18 cellular contexts compared by ENCODE assay signal in genomic region chr5:96149546-96149945, GRCh38.
DNase-seq lines count a peak whose midpoint lies in the region; TF ChIP-seq lines count a peak whose summit lies in the region.
"Had no signal": no experiment of that assay in that cellular context is flagged by ENCODE, and none has a peak within 500 bp of the region (broad histone marks: within the 10 kb centered on the region; RNA-seq: fewer than 3 reads in every experiment).

No MANE protein-coding gene starts in this region.

- no peak overlapping the region for H3K14ac ChIP-seq in neuronal stem cell (ENCODE audit: low read length)

- H2AFZ ChIP-seq in neuronal stem cell (ENCODE audit: low read length) = no peak overlapping the region

- H3K4me3 Mint-ChIP-seq in activated T-cell treated with anti-CD3 and anti-CD28 coated beads, Interleukin-2, amount 50 U/mL, for 24 hours = no peak overlapping the region
- H3K4me3 Mint-ChIP-seq: activated CD4-positive, alpha-beta memory T cell treated with anti-CD3 and anti-CD28 coated beads, Interleukin-2, amount 10 ng/mL, durations not matched to agents 7 days and 5 days; activated T-helper 17 cell treated with anti-CD3 and anti-CD28 coated beads, Interleukin-2, amount 50 U/mL, for 72 hours; neural crest cell; stimulated activated naive B cell treated with anti-CD40 and anti-IgM and Interleukin-4, amounts not matched to agents 10 μg/mL and 1 μg/mL and 100 μg/mL, for 72 hours had no signal

- 20 to 41% methylated on average over 1 of the region's 1 CpG for WGBS in esophagus squamous epithelium, 2 donors
- WGBS in neuronal stem cell (ENCODE audit: extremely low coverage in 2 of 2, insufficient read length in 2 of 2, insufficient replicate concordance in 1 of 2), 2 donors = no CpG with 5 or more reads among the region's 1 CpG

- H2BK12ac ChIP-seq in neuronal stem cell (ENCODE audit: low read length) = no peak overlapping the region

- H3K9me3 ChIP-seq in esophagus squamous epithelium (no peaks in the 10 kb centered on the region), neuronal stem cell (replicated peaks in 1 of 2; ENCODE audit: control insufficient read depth in 2 of 2, insufficient read depth in 1 of 2, low read depth in 1 of 2, low read length in 2 of 2) (no peaks in the 10 kb centered on the region)
- H3K9me3 ChIP-seq: colonic mucosa, right lobe of liver, upper lobe of left lung had no signal

- H3K4ac ChIP-seq in neuronal stem cell (ENCODE audit: low read length) = no peak overlapping the region

- no peak for TF ChIP-seq CTCF in esophagus squamous epithelium (IDR thresholded peaks at IDR 0.05)

- H3K79me1 ChIP-seq in neuronal stem cell (ENCODE audit: low read depth, low read length) = no peaks in the 10 kb centered on the region

- peaks cover 8 to 79% (median 25%) of the 10 kb centered on the region in 3 donors for H3K4me1 ChIP-seq in esophagus squamous epithelium
- peaks cover 0 to 5% of the 10 kb centered on the region in 2 donors for H3K4me1 ChIP-seq in neuronal stem cell (ENCODE audit: control insufficient read depth in 2 of 2, insufficient read depth in 1 of 2, low read depth in 1 of 2, low read length in 2 of 2)
- H3K4me1 ChIP-seq: colonic mucosa, right lobe of liver, upper lobe of left lung had no signal

- H4K8ac ChIP-seq in neuronal stem cell (ENCODE audit: low read depth, low read length) = no peak overlapping the region

- no peak overlapping the region for H2BK5ac ChIP-seq in neuronal stem cell (ENCODE audit: low read length)

- no peaks in the 10 kb centered on the region for H3K27me3 ChIP-seq in esophagus squamous epithelium
- H3K27me3 ChIP-seq in neuronal stem cell (ENCODE audit: control insufficient read depth in 3 of 3, insufficient read depth in 3 of 3, low read depth in 1 of 3, low read length in 3 of 3) = no peaks in the 10 kb centered on the region
- H3K27me3 ChIP-seq: colonic mucosa, right lobe of liver, upper lobe of left lung had no signal

- no peak overlapping the region for H3K18ac ChIP-seq in neuronal stem cell (ENCODE audit: low read length)

- H3K4me2 ChIP-seq in neuronal stem cell (ENCODE audit: insufficient read depth, low read length, poor library complexity, severe bottlenecking) = no peak overlapping the region

- H3K27me3 Mint-ChIP-seq in activated T-cell treated with anti-CD3 and anti-CD28 coated beads, Interleukin-2, amount 50 U/mL, for 24 hours = peaks cover 8% of the 10 kb centered on the region
- H3K27me3 Mint-ChIP-seq: activated CD4-positive, alpha-beta memory T cell treated with anti-CD3 and anti-CD28 coated beads, Interleukin-2, amount 10 ng/mL, durations not matched to agents 7 days and 5 days; activated T-helper 17 cell treated with anti-CD3 and anti-CD28 coated beads, Interleukin-2, amount 50 U/mL, for 72 hours had no signal

- H3K9ac ChIP-seq in neuronal stem cell (ENCODE audit: low read depth, low read length, poor library complexity) = no peak overlapping the region

- no peak overlapping the region for H3K4me3 ChIP-seq in esophagus squamous epithelium
- H3K4me3 ChIP-seq in neuronal stem cell (ENCODE audit: low read length in 2 of 2) = no peak overlapping the region
- H3K4me3 ChIP-seq: colonic mucosa, right lobe of liver, upper lobe of left lung had no signal

- H2AK5ac ChIP-seq in neuronal stem cell (ENCODE audit: low read depth, low read length) = no peak overlapping the region

- no peak overlapping the region for H2BK120ac ChIP-seq in neuronal stem cell (ENCODE audit: low read depth, low read length)

- H3K36me3 Mint-ChIP-seq in activated T-cell treated with anti-CD3 and anti-CD28 coated beads, Interleukin-2, amount 50 U/mL, for 24 hours (ENCODE audit: low read depth) = no peaks in the 10 kb centered on the region
- H3K36me3 Mint-ChIP-seq: stimulated activated naive B cell treated with anti-CD40 and anti-IgM and Interleukin-4, amounts not matched to agents 10 μg/mL and 1 μg/mL and 100 μg/mL, for 72 hours had no signal

- H3K27ac Mint-ChIP-seq in activated T-cell treated with anti-CD3 and anti-CD28 coated beads, Interleukin-2, amount 50 U/mL, for 24 hours = no peak overlapping the region
- H3K27ac Mint-ChIP-seq: activated CD4-positive, alpha-beta memory T cell treated with anti-CD3 and anti-CD28 coated beads, Interleukin-2, amount 10 ng/mL, durations not matched to agents 7 days and 5 days; stimulated activated naive B cell treated with anti-CD40 and anti-IgM and Interleukin-4, amounts not matched to agents 10 μg/mL and 1 μg/mL and 100 μg/mL, for 72 hours had no signal

- DNase-seq in GM03348 (ENCODE audit: low spot score) (peak; percentile 31), RPMI8226 (peak; percentile 33), esophagus squamous epithelium (lab: John Stamatoyannopoulos, UW) (no peak), pons (ENCODE audit: low spot score) (peak; percentile 39), neuronal stem cell (ENCODE audit: low spot score) (no peak), SIG-M5 treated with dmso at 0.1 percent for 504 hours (lab: John Stamatoyannopoulos, UW; ENCODE audit: unreplicated experiment) (no peak)
- no peak for DNase-seq in NK-92 treated with Interleukin-12 subunit alpha and Interleukin-12 subunit beta, amount 100 ng/mL, for 24 hours (lab: John Stamatoyannopoulos, UW)
- DNase-seq in activated T-cell treated with anti-CD3 and anti-CD28 coated beads, Interleukin-2, amount 50 U/mL, for 24 hours = no peak
- DNase-seq: activated CD4-positive, alpha-beta memory T cell treated with anti-CD3 and anti-CD28 coated beads, Interleukin-2, amount 10 ng/mL, durations not matched to agents 7 days and 5 days; amygdala; colonic mucosa; NCI-H1436 treated with DMSO at 0.1 percent for 48 hours; NCI-H510A; right lobe of liver; stimulated activated naive B cell treated with anti-CD40 and anti-IgM and Interleukin-4, amounts not matched to agents 10 μg/mL and 1 μg/mL and 100 μg/mL, for 72 hours; upper lobe of left lung had no signal

- H3K9me3 Mint-ChIP-seq in activated T-cell treated with anti-CD3 and anti-CD28 coated beads, Interleukin-2, amount 50 U/mL, for 24 hours = no peaks in the 10 kb centered on the region
- H3K9me3 Mint-ChIP-seq: activated CD4-positive, alpha-beta memory T cell treated with anti-CD3 and anti-CD28 coated beads, Interleukin-2, amount 10 ng/mL, durations not matched to agents 7 days and 5 days; activated T-helper 17 cell treated with anti-CD3 and anti-CD28 coated beads, Interleukin-2, amount 50 U/mL, for 72 hours; stimulated activated naive B cell treated with anti-CD40 and anti-IgM and Interleukin-4, amounts not matched to agents 10 μg/mL and 1 μg/mL and 100 μg/mL, for 72 hours had no signal

- no peak for TF ChIP-seq POLR2A in esophagus squamous epithelium (IDR thresholded peaks at IDR 0.05)

- intact Hi-C loops in esophagus squamous epithelium (cut with DNase I) = no loop called here

- H3K4me1 Mint-ChIP-seq in activated T-cell treated with anti-CD3 and anti-CD28 coated beads, Interleukin-2, amount 50 U/mL, for 24 hours (ENCODE audit: low read depth) = peaks cover 11% of the 10 kb centered on the region
- H3K4me1 Mint-ChIP-seq: neural crest cell had no signal

- no peak overlapping the region for H4K91ac ChIP-seq in neuronal stem cell (ENCODE audit: low read depth, low read length, poor library complexity)

- H3K27ac ChIP-seq in esophagus squamous epithelium (peak overlapping the region; percentile 69 to 82 (median 78)), neuronal stem cell (replicated peaks; ENCODE audit: low read length) (no peak overlapping the region)
- H3K27ac ChIP-seq: colonic mucosa, right lobe of liver had no signal

- H3K23ac ChIP-seq in neuronal stem cell (ENCODE audit: low read depth, low read length, poor library complexity) = no peak overlapping the region

- H3K36me3 ChIP-seq in esophagus squamous epithelium (no peaks in the 10 kb centered on the region), neuronal stem cell (replicated peaks in 1 of 2; ENCODE audit: control insufficient read depth in 2 of 2, insufficient read depth in 2 of 2, low read length in 2 of 2) (no peaks in the 10 kb centered on the region)
- H3K36me3 ChIP-seq: colonic mucosa, right lobe of liver, upper lobe of left lung had no signal

- no peak overlapping the region for H2BK15ac ChIP-seq in neuronal stem cell (ENCODE audit: low read length)

Comparison
In these comparisons a context has a peak if more than half of its experiments do, and no peak if none do; other contexts are left out.
1. DNase-seq: peak in GM03348 (single experiment), RPMI8226 (single experiment) and pons (single experiment); none in esophagus squamous epithelium (single experiment), NK-92 treated with Interleukin-12 subunit alpha and Interleukin-12 subunit beta, amount 100 ng/mL, for 24 hours (single experiment), activated T-cell treated with anti-CD3 and anti-CD28 coated beads, Interleukin-2, amount 50 U/mL, for 24 hours (single experiment), neuronal stem cell (single experiment) and SIG-M5 treated with dmso at 0.1 percent for 504 hours (single experiment).